Comparison of ENCODE assay signal across 10 cellular contexts in genomic region chr9:34454571-34455065, GRCh38.
DNase-seq lines count a peak whose midpoint lies in the region; ATAC-seq and TF ChIP-seq lines count a peak whose summit lies in the region.
"Had no signal": no experiment of that assay in that cellular context is flagged by ENCODE, and none has a peak within 500 bp of the region (broad histone marks: within the 10 kb centered on the region; RNA-seq: fewer than 3 reads in every experiment).

No MANE protein-coding gene starts in this region.

- H3K27me3 ChIP-seq in RWPE2 (ENCODE audit: insufficient read depth, poor library complexity, severe bottlenecking), result no peaks in the 10 kb centered on the region
- H3K27me3 ChIP-seq: vagina had no signal

- no peak for TF ChIP-seq POLR2A in GM18505 (IDR thresholded peaks at IDR 0.05; ENCODE audit: borderline replicate concordance, extremely low read depth, insufficient read depth, insufficient read length)

- ATAC-seq in RWPE2 (ENCODE audit: low read depth) (peak; percentile 31), GM18505 (IDR thresholded peaks at IDR 0.05; ENCODE audit: unreplicated experiment) (no peak), GM21737 (IDR thresholded peaks at IDR 0.05; ENCODE audit: unreplicated experiment) (no peak)

- no peaks in the 10 kb centered on the region for H3K36me3 ChIP-seq in RWPE2 (ENCODE audit: low read depth)
- H3K36me3 ChIP-seq: vagina, WERI-Rb-1 had no signal

- H3K27ac ChIP-seq in RWPE2 (ENCODE audit: poor library complexity, severe bottlenecking), result no peak overlapping the region
- H3K27ac ChIP-seq: vagina, WERI-Rb-1 had no signal

- peaks cover 3% of the 10 kb centered on the region for H3K4me1 ChIP-seq in RWPE2 (ENCODE audit: insufficient read depth, poor library complexity, severe bottlenecking)

- TF ChIP-seq CTCF in AG09309 (IDR thresholded peaks at IDR 0.05; ENCODE audit: control insufficient read depth, insufficient read depth, low read depth, low read length, missing control alignments) (peak; percentile 24), RWPE2 (IDR thresholded peaks at IDR 0.05; ENCODE audit: poor library complexity, severe bottlenecking) (peak; percentile 20)

- no peak for DNase-seq in AG09309 (ENCODE audit: low read depth)
- peak; percentile 88 for DNase-seq in ELR (ENCODE audit: low read depth)
- DNase-seq in RWPE2 (ENCODE audit: low spot score), result no peak
- peak; percentile 79 for DNase-seq in hepatic stellate cell (ENCODE audit: low spot score)
- no peak for DNase-seq in activated effector memory CD4-positive, alpha-beta T cell treated with anti-CD3 and anti-CD28 coated beads, Interleukin-2, amount 50 U/mL, for 16 hours
- DNase-seq: small intestine, WERI-Rb-1 had no signal

- no peaks in the 10 kb centered on the region for H3K9me3 ChIP-seq in RWPE2 (ENCODE audit: severe bottlenecking)
- H3K9me3 ChIP-seq: vagina had no signal

- H3K4me3 ChIP-seq in AG09309 (ENCODE audit: control insufficient read depth, low read depth, low read length), result no peak overlapping the region
- no peak overlapping the region for H3K4me3 ChIP-seq in RWPE2 (ENCODE audit: severe bottlenecking)
- H3K4me3 ChIP-seq: vagina had no signal

Comparison
In these comparisons a context has a peak if more than half of its experiments do, and no peak if none do; other contexts are left out.
1. DNase-seq: peak in ELR (single experiment) and hepatic stellate cell (single experiment); none in AG09309 (single experiment), RWPE2 (single experiment) and activated effector memory CD4-positive, alpha-beta T cell treated with anti-CD3 and anti-CD28 coated beads, Interleukin-2, amount 50 U/mL, for 16 hours (single experiment).